In the genomic region with DNA sequence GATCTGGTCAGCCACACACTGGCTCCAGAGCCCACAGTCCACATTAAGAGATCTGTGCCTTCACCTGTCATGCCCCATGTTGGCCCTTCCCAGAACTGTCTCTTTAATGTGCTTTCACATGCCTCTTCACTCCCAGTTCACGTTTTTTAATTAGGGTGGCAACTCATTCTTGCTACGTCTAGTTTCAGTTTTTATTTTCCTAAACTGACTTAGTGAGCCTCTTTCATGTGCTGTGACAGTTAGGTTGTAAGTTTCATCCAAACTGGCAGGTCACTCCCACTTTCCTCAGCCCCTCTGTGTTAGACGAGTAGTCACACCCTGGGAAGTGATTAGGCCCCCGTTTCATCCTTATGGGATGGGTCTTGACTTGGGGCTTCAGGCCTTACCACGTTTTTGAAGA, we compare ENCODE assay signal across 23 cellular contexts.
DNase-seq lines count a peak whose midpoint lies in the region; ATAC-seq and TF ChIP-seq lines count a peak whose summit lies in the region.
"Had no signal": no experiment of that assay in that cellular context is flagged by ENCODE, and none has a peak within 500 bp of the region (broad histone marks: within the 10 kb centered on the region; RNA-seq: fewer than 3 reads in every experiment).

No MANE protein-coding gene starts in this region.

- H3K4me3 Mint-ChIP-seq in activated CD4-positive, alpha-beta T cell treated with anti-CD3 and anti-CD28 coated beads, Interleukin-2, amount 10 ng/mL, durations not matched to agents 24 days and 14 days = peak overlapping the region; percentile 85
- peak overlapping the region in 1 of 7 donors; percentile 37 for H3K4me3 Mint-ChIP-seq in CD8-positive, alpha-beta memory T cell
- H3K4me3 Mint-ChIP-seq in activated CD8-positive, alpha-beta T cell treated with anti-CD3 and anti-CD28 coated beads for 36 hours = no peak overlapping the region
- H3K4me3 Mint-ChIP-seq in memory B cell = peak overlapping the region; percentile 39
- H3K4me3 Mint-ChIP-seq: HFFc6, nephron had no signal

- peak; percentile 68 for DNase-seq in activated CD4-positive, alpha-beta T cell treated with anti-CD3 and anti-CD28 coated beads, Interleukin-2, amount 10 ng/mL, durations not matched to agents 24 days and 14 days
- DNase-seq in activated CD4-positive, alpha-beta T cell treated with anti-CD3 and anti-CD28 coated beads, Interleukin-2, amount 50 U/mL, for 4 hours = no peak
- no peak for DNase-seq in CD8-positive, alpha-beta memory T cell
- DNase-seq in activated CD8-positive, alpha-beta T cell treated with anti-CD3 and anti-CD28 coated beads for 36 hours = no peak
- no peak for DNase-seq in memory B cell (ENCODE audit: low spot score in 2 of 2)
- no peak for DNase-seq in left ventricle myocardium superior
- DNase-seq in posterior vena cava (ENCODE audit: low spot score) = no peak
- no peak for DNase-seq in tibial artery
- DNase-seq: DMS79 treated with DMSO at 0.1 percent for 48 hours, foreskin melanocyte, HFFc6, kidney, mesenchymal stem cell, MM.1S, NCI-H146, NCI-H2171, NCI-H526 treated with DMSO at 0.1 percent for 48 hours, SHP77 had no signal

- H3K4me1 Mint-ChIP-seq in activated CD4-positive, alpha-beta T cell treated with anti-CD3 and anti-CD28 coated beads, Interleukin-2, amount 10 ng/mL, durations not matched to agents 24 days and 14 days = peaks cover 52% of the 10 kb centered on the region
- peaks cover 0 to 54% (median 0%) of the 10 kb centered on the region in 3 donors for H3K4me1 Mint-ChIP-seq in CD8-positive, alpha-beta memory T cell
- peaks cover 41% of the 10 kb centered on the region for H3K4me1 Mint-ChIP-seq in activated CD8-positive, alpha-beta T cell treated with anti-CD3 and anti-CD28 coated beads for 36 hours (ENCODE audit: low read depth)
- H3K4me1 Mint-ChIP-seq in memory B cell = peaks cover 30% of the 10 kb centered on the region
- H3K4me1 Mint-ChIP-seq: nephron had no signal

- POLR2A ChIA-PET in CD8-positive, alpha-beta memory T cell (lab: Charles Lee) = interaction anchor here (0.6 kb wide), 1 partner anchor 99 kb away, joined by 9 read pairs; no protein-coding TSS in a partner anchor
- POLR2A ChIA-PET in activated CD8-positive, alpha-beta T cell treated with anti-CD3 and anti-CD28 coated beads for 36 hours (lab: Charles Lee) = no interaction called here

- no peaks in the 10 kb centered on the region for H3K27me3 Mint-ChIP-seq in activated CD4-positive, alpha-beta T cell treated with anti-CD3 and anti-CD28 coated beads, Interleukin-2, amount 10 ng/mL, durations not matched to agents 24 days and 14 days
- H3K27me3 Mint-ChIP-seq in CD8-positive, alpha-beta memory T cell = no peaks in the 10 kb centered on the region
- no peaks in the 10 kb centered on the region for H3K27me3 Mint-ChIP-seq in activated CD8-positive, alpha-beta T cell treated with anti-CD3 and anti-CD28 coated beads for 36 hours
- no peaks in the 10 kb centered on the region for H3K27me3 Mint-ChIP-seq in memory B cell
- H3K27me3 Mint-ChIP-seq: T-cell had no signal

- no peak for TF ChIP-seq CTCF in activated CD8-positive, alpha-beta T cell treated with anti-CD3 and anti-CD28 coated beads for 36 hours (IDR thresholded peaks at IDR 0.05)
- no peak for TF ChIP-seq CTCF in tibial artery (IDR thresholded peaks at IDR 0.05)

- no peaks in the 10 kb centered on the region for H3K9me3 Mint-ChIP-seq in activated CD4-positive, alpha-beta T cell treated with anti-CD3 and anti-CD28 coated beads, Interleukin-2, amount 10 ng/mL, durations not matched to agents 24 days and 14 days
- no peaks in the 10 kb centered on the region for H3K9me3 Mint-ChIP-seq in CD8-positive, alpha-beta memory T cell
- no peaks in the 10 kb centered on the region for H3K9me3 Mint-ChIP-seq in activated CD8-positive, alpha-beta T cell treated with anti-CD3 and anti-CD28 coated beads for 36 hours
- no peaks in the 10 kb centered on the region for H3K9me3 Mint-ChIP-seq in memory B cell
- H3K9me3 Mint-ChIP-seq: nephron, T-cell had no signal

- no peaks in the 10 kb centered on the region for H3K36me3 ChIP-seq in CD8-positive, alpha-beta memory T cell (ENCODE audit: insufficient read depth, low read length)
- H3K36me3 ChIP-seq in tibial artery = no peaks in the 10 kb centered on the region

- peaks cover 6% of the 10 kb centered on the region for H3K36me3 Mint-ChIP-seq in activated CD4-positive, alpha-beta T cell treated with anti-CD3 and anti-CD28 coated beads, Interleukin-2, amount 10 ng/mL, durations not matched to agents 24 days and 14 days (ENCODE audit: low read depth)
- no peaks in the 10 kb centered on the region for H3K36me3 Mint-ChIP-seq in CD8-positive, alpha-beta memory T cell
- no peaks in the 10 kb centered on the region for H3K36me3 Mint-ChIP-seq in activated CD8-positive, alpha-beta T cell treated with anti-CD3 and anti-CD28 coated beads for 36 hours (ENCODE audit: low read depth)
- no peaks in the 10 kb centered on the region for H3K36me3 Mint-ChIP-seq in memory B cell

- peak; percentile 56 for ATAC-seq in activated CD8-positive, alpha-beta T cell treated with anti-CD3 and anti-CD28 coated beads for 36 hours
- peak; percentile 8 for ATAC-seq in memory B cell (ENCODE audit: low read depth)
- no peak for ATAC-seq in left ventricle myocardium superior
- ATAC-seq: A549, sciatic nerve had no signal

- intact Hi-C loops in activated CD4-positive, alpha-beta T cell treated with anti-CD3 and anti-CD28 coated beads, Interleukin-2, amount 10 ng/mL, durations not matched to agents 24 days and 14 days (cut with micrococcal nuclease) = loop anchor here (1.0 to 10.0 kb wide), 5 partner anchors 8 to 254 kb away; no protein-coding TSS in a partner anchor
- intact Hi-C loops in activated CD8-positive, alpha-beta T cell treated with anti-CD3 and anti-CD28 coated beads for 36 hours (cut with micrococcal nuclease) = no loop called here
- intact Hi-C loops in left ventricle myocardium superior (cut with micrococcal nuclease) = no loop called here
- intact Hi-C loops in posterior vena cava (cut with DNase I) = no loop called here
- intact Hi-C loops in tibial artery (cut with DNase I; ENCODE audit: low total_unique reads) = no loop called here

- H3K27ac ChIP-seq in CD8-positive, alpha-beta memory T cell (ENCODE audit: low read depth, low read length) = peak overlapping the region; percentile 40
- no peak overlapping the region for H3K27ac ChIP-seq in tibial artery
- H3K27ac ChIP-seq: A549, parathyroid adenoma had no signal

- no peaks in the 10 kb centered on the region for H3K9me3 ChIP-seq in CD8-positive, alpha-beta memory T cell (ENCODE audit: low read length)
- no peaks in the 10 kb centered on the region for H3K9me3 ChIP-seq in tibial artery
- H3K9me3 ChIP-seq: A549 had no signal

- H3K4me3 ChIP-seq in CD8-positive, alpha-beta memory T cell (ENCODE audit: low read length) = peak overlapping the region; percentile 47
- H3K4me3 ChIP-seq in tibial artery = no peak overlapping the region
- H3K4me3 ChIP-seq: A549 had no signal

- no peaks in the 10 kb centered on the region for H3K27me3 ChIP-seq in CD8-positive, alpha-beta memory T cell (ENCODE audit: insufficient read depth, low read length, poor library complexity, severe bottlenecking)
- no peaks in the 10 kb centered on the region for H3K27me3 ChIP-seq in tibial artery

- peaks cover 65% of the 10 kb centered on the region for H3K4me1 ChIP-seq in CD8-positive, alpha-beta memory T cell (ENCODE audit: insufficient read depth, low read length)
- H3K4me1 ChIP-seq in tibial artery = no peaks in the 10 kb centered on the region
- H3K4me1 ChIP-seq: A549, parathyroid adenoma had no signal

- CTCF ChIA-PET in CD8-positive, alpha-beta memory T cell (lab: Charles Lee) = interaction anchor here (1.4 kb wide), 1 partner anchor 11 kb away, joined by 3 read pairs; no protein-coding TSS in a partner anchor
- CTCF ChIA-PET in activated CD8-positive, alpha-beta T cell treated with anti-CD3 and anti-CD28 coated beads for 36 hours (lab: Charles Lee) = no interaction called here

- H3K27ac Mint-ChIP-seq in activated CD4-positive, alpha-beta T cell treated with anti-CD3 and anti-CD28 coated beads, Interleukin-2, amount 10 ng/mL, durations not matched to agents 24 days and 14 days = peak overlapping the region; percentile 98
- H3K27ac Mint-ChIP-seq in CD8-positive, alpha-beta memory T cell = peak overlapping the region in 2 of 8 donors; percentile 75 to 93
- peak overlapping the region; percentile 91 for H3K27ac Mint-ChIP-seq in activated CD8-positive, alpha-beta T cell treated with anti-CD3 and anti-CD28 coated beads for 36 hours
- peak overlapping the region; percentile 96 for H3K27ac Mint-ChIP-seq in memory B cell
- H3K27ac Mint-ChIP-seq: HFFc6, nephron had no signal
